Comparison of ENCODE assay signal across 1 cellular context in genomic region chr3:49725906-49726681, GRCh38.
TF ChIP-seq lines count a peak whose summit lies in the region.

No MANE protein-coding gene starts in this region.

TF ChIP-seq in HepG2, 621 proteins besides CTCF, POLR2A, EP300 and RAD21:
- TF ChIP-seq AGO2 (optimal IDR thresholded peaks at IDR 0.05; ENCODE audit: low read depth, low read length), result peak; percentile 39
- TF ChIP-seq ZNF766 (CRISPR knock-in tag; IDR thresholded peaks at IDR 0.05; ENCODE audit: borderline replicate concordance), result no peak
- no peak for TF ChIP-seq ZNF629 (CRISPR knock-in tag; conservative IDR thresholded peaks at IDR 0.05)
